ENCODE assay signal across 3 cellular contexts in genomic region chr20:22939181-22939580, GRCh38.
"Had no signal": no experiment of that assay in that cellular context is flagged by ENCODE, and none has a peak within 500 bp of the region (broad histone marks: within the 10 kb centered on the region; RNA-seq: fewer than 3 reads in every experiment).

No MANE protein-coding gene starts in this region.

- DNase-seq: IMR-90, KBM-7 had no signal

- H3K4me3 Mint-ChIP-seq: IgD-negative memory B cell had no signal

- H3K27me3 Mint-ChIP-seq: IgD-negative memory B cell had no signal

- H3K36me3 Mint-ChIP-seq: IgD-negative memory B cell had no signal

- H3K27ac Mint-ChIP-seq: IgD-negative memory B cell had no signal
